ENCODE assay signal across 8 cellular contexts in the genomic region with DNA sequence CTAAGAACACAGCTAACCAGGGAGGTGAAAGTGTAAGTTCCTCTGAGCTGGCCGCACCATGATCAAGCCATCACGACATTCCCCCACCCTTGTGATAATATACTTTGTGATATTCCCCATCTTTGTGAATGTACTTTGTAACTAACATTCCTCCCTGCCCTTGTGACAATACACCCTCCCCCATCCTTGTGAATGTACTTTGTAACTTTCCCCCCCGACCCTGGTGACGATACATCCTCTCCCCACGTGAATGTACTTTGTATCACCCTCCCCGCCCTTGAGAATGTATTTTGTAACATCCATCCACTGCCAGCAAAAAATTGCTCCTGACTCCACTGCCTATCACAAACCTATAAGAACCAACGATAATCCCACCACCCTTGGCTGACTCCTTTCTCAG. TPM values are rescaled to one million over a fixed set of nuclear protein-coding genes. Genes with fewer than 3 reads are reported as not detected.
"Had no signal": no experiment of that assay in that cellular context is flagged by ENCODE, and none has a peak within 500 bp of the region (broad histone marks: within the 10 kb centered on the region; RNA-seq: fewer than 3 reads in every experiment).

No MANE protein-coding gene starts in this region.

- H3K27ac ChIP-seq: HL-60 had no signal

- FAIRE-seq: HTR-8/SVneo, K562 had no signal

- ATAC-seq: K562 had no signal

- H3K4me3 ChIP-seq: K562 had no signal

- DNase-seq: IMR-90, KBM-7 had no signal

RNA-seq across cellular contexts. Expression of a gene that starts 20.2 kb away (rescaled TPM):
- total RNA-seq: HT-29, HT1080, IMR-90, K562 had no signal
- polyA plus RNA-seq: IgD-negative memory B cell, IMR-90 had no signal

RNA-seq across cellular contexts. Expression of a gene that starts 38.5 kb away (rescaled TPM):
- total RNA-seq: HT-29, HT1080, IMR-90, K562 had no signal
- polyA plus RNA-seq: IgD-negative memory B cell, IMR-90, K562 had no signal
